8 cellular contexts compared by ENCODE assay signal in genomic region chr5:177133119-177133844, GRCh38. TPM values are rescaled to one million over a fixed set of nuclear protein-coding genes. Genes with fewer than 3 reads are reported as not detected.
A peak's percentile ranks its signal among the peaks of the same experiment; 100 is the strongest.
DNase-seq lines count a peak whose midpoint lies in the region; ATAC-seq and TF ChIP-seq lines count a peak whose summit lies in the region.

Gene NSD1 (plus strand): TSS chr5:177133773. CDS start chr5:177135104, 1,331 bp downstream.

- H3K36me3 Mint-ChIP-seq in activated naive CD4-positive, alpha-beta T cell treated with anti-CD3 and anti-CD28 coated beads, Interleukin-2, amount 50 U/mL, for 72 hours: peaks cover 15 to 28% of the 10 kb centered on the region in 2 donors
- H3K36me3 Mint-ChIP-seq in glutamatergic neuron (ENCODE audit: unreplicated experiment): no peaks in the 10 kb centered on the region

- peak within 1 kb of the TSS; percentile 78 for H3K4me3 ChIP-seq in ovary
- H3K4me3 ChIP-seq in thoracic aorta: peak within 1 kb of the TSS; percentile 91

- intact Hi-C loops in ovary (cut with DNase I): loop anchor here in 1 of 4 donors (5.0 kb wide), 1 partner anchor 1471 kb away; no protein-coding TSS in a partner anchor

- TF ChIP-seq CTCF in GM20000 (IDR thresholded peaks at IDR 0.05; ENCODE audit: extremely low read depth, missing control alignments) (no peak), glutamatergic neuron (IDR thresholded peaks at IDR 0.05; ENCODE audit: partially characterized antibody, unreplicated experiment) (no peak), ovary (IDR thresholded peaks at IDR 0.05) (no peak), thoracic aorta (IDR thresholded peaks at IDR 0.05) (no peak)

- H3K4me1 ChIP-seq in ovary (ENCODE audit: insufficient read depth) (peaks cover 15% of the 10 kb centered on the region), thoracic aorta (ENCODE audit: control insufficient read depth in 1 of 2, low read depth in 2 of 2) (peaks cover 29 to 39% of the 10 kb centered on the region in 2 donors)

- peak; percentile 53 for ATAC-seq in SK-N-SH treated with all-trans-retinoic acid at 6 μM for 48 hours
- peak; percentile 79 to 85 for ATAC-seq in activated naive CD4-positive, alpha-beta T cell treated with anti-CD3 and anti-CD28 coated beads, Interleukin-2, amount 50 U/mL, for 72 hours
- ATAC-seq in thoracic aorta (ENCODE audit: insufficient number of reproducible peaks, low FRiP score, low read depth): peak; percentile 52

- no peaks in the 10 kb centered on the region for H3K9me3 Mint-ChIP-seq in activated naive CD4-positive, alpha-beta T cell treated with anti-CD3 and anti-CD28 coated beads, Interleukin-2, amount 50 U/mL, for 72 hours
- peaks cover 5% of the 10 kb centered on the region for H3K9me3 Mint-ChIP-seq in glutamatergic neuron (ENCODE audit: unreplicated experiment)

- peak within 1 kb of the TSS; percentile 92 for H3K4me3 Mint-ChIP-seq in glutamatergic neuron (ENCODE audit: unreplicated experiment)

- H3K36me3 ChIP-seq in ovary (no peaks in the 10 kb centered on the region), thoracic aorta (no peaks in the 10 kb centered on the region)

- TF ChIP-seq POLR2A in ovary (IDR thresholded peaks at IDR 0.05): peak; percentile 88

- DNase-seq in Caki2 (ENCODE audit: low read depth): peak; percentile 60
- DNase-seq in GM20000 (ENCODE audit: low spot score): peak; percentile 98
- DNase-seq in HUDEP-2 (lab: John Stamatoyannopoulos, UW; ENCODE audit: unreplicated experiment in 76 of 76): peak in 74 of 76 experiments; percentile 13 to 93 (median 86)
- peak; percentile 94 to 95 for DNase-seq in activated naive CD4-positive, alpha-beta T cell treated with anti-CD3 and anti-CD28 coated beads, Interleukin-2, amount 50 U/mL, for 72 hours (ENCODE audit: low spot score in 2 of 2)
- DNase-seq in glutamatergic neuron: peak; percentile 92
- peak; percentile 92 to 96 (median 94) for DNase-seq in ovary
- no peak for DNase-seq in thoracic aorta (ENCODE audit: low spot score)

- WGBS in ovary, 3 donors: 0 to 1% (median 1%) methylated on average over 4 to 87 of the region's 89 CpGs

- peaks cover 20% of the 10 kb centered on the region for H3K4me1 Mint-ChIP-seq in glutamatergic neuron (ENCODE audit: low read depth, unreplicated experiment)

- no peak for TF ChIP-seq EP300 in ovary (IDR thresholded peaks at IDR 0.05)

- peaks cover 11% of the 10 kb centered on the region for H3K27me3 Mint-ChIP-seq in glutamatergic neuron (ENCODE audit: unreplicated experiment)

- H3K27me3 ChIP-seq in ovary (no peaks in the 10 kb centered on the region), thoracic aorta (replicated peaks; ENCODE audit: insufficient read depth) (no peaks in the 10 kb centered on the region)

- H3K9me3 ChIP-seq in ovary (no peaks in the 10 kb centered on the region), thoracic aorta (no peaks in the 10 kb centered on the region)

- peak within 1 kb of the TSS; percentile 99 for H3K27ac ChIP-seq in ovary
- peak within 1 kb of the TSS; percentile 94 to 96 for H3K27ac ChIP-seq in thoracic aorta

- in situ Hi-C loops in Caki2 (cut with HindIII; ENCODE audit: low pct_unique_long_range_greater_than_20kb, low sequenced_read_pairs): no loop called here

- peak within 1 kb of the TSS; percentile 89 to 97 for H3K27ac Mint-ChIP-seq in activated naive CD4-positive, alpha-beta T cell treated with anti-CD3 and anti-CD28 coated beads, Interleukin-2, amount 50 U/mL, for 72 hours
- H3K27ac Mint-ChIP-seq in glutamatergic neuron (ENCODE audit: unreplicated experiment): peak within 1 kb of the TSS; percentile 96

TF ChIP-seq in SK-N-SH treated with all-trans-retinoic acid at 6 μM for 48 hours, 23 proteins besides CTCF, POLR2A, EP300 and RAD21:
- TF ChIP-seq CSDC2 (CRISPR knock-in tag; IDR thresholded peaks at IDR 0.05) (0 out of 2 replicates have a peak, but pooled peaks have one; percentile 40), CREB5 (CRISPR knock-in tag; IDR thresholded peaks at IDR 0.05; ENCODE audit: low read depth) (no peak)

RNA-seq across cellular contexts. Expression of gene NSD1, which starts in this region (rescaled TPM):
- 15.4 and 18.5 TPM in 2 replicates for total RNA-seq in Caki2 (2014; rRNA removed; shearing (Covaris generic); ENCODE audit: low replicate concordance)
- 10 to 100 TPM; 62.6 to 80.5 TPM for total RNA-seq in activated naive CD4-positive, alpha-beta T cell treated with anti-CD3 and anti-CD28 coated beads, Interleukin-2, amount 50 U/mL, for 72 hours
- total RNA-seq in glutamatergic neuron (ENCODE audit: unreplicated experiment) (151 TPM), ovary (100 to 1,000 TPM in 1 of 7 donors, 10 to 100 TPM in 6; 25.6 to 110 (median 83.2) TPM), thoracic aorta (10 to 100 TPM; 26.1 to 70.5 TPM)
- 10 to 100 TPM; 11.5 to 28.0 TPM for polyA plus RNA-seq in ovary
